Comparison of ENCODE assay signal across 28 cellular contexts in genomic region chr19:23901360-23901759, GRCh38. TPM values are rescaled to one million over a fixed set of nuclear protein-coding genes. Genes with fewer than 3 reads are reported as not detected.
"Had no signal": no experiment of that assay in that cellular context is flagged by ENCODE, and none has a peak within 500 bp of the region (broad histone marks: within the 10 kb centered on the region; RNA-seq: fewer than 3 reads in every experiment).

No MANE protein-coding gene starts in this region.

- H3K36me3 ChIP-seq: adrenal gland, ascending aorta, esophagus muscularis mucosa, gastrocnemius medialis had no signal

- H3K4me3 ChIP-seq: adrenal gland, ascending aorta, esophagus muscularis mucosa, gastrocnemius medialis had no signal

- H3K27ac ChIP-seq: adrenal gland, ascending aorta, esophagus muscularis mucosa, foreskin keratinocyte, gastrocnemius medialis had no signal

- H3K27me3 ChIP-seq: adrenal gland, ascending aorta, esophagus muscularis mucosa, foreskin keratinocyte, gastrocnemius medialis had no signal

- DNase-seq: activated CD4-positive, alpha-beta memory T cell treated with anti-CD3 and anti-CD28 coated beads for 36 hours; activated CD4-positive, alpha-beta T cell treated with anti-CD3 and anti-CD28 coated beads for 36 hours; activated CD4-positive, alpha-beta T cell treated with anti-CD3 and anti-CD28 coated beads, Interleukin-2, amount 10 ng/mL, durations not matched to agents 24 days and 14 days; activated CD4-positive, CD25-positive, alpha-beta regulatory T cell; activated CD4-positive, CD25-positive, alpha-beta regulatory T cell treated with anti-CD3 and anti-CD28 coated beads, Interleukin-2, amount 50 U/mL, for 72 hours; activated CD8-positive, alpha-beta memory T cell treated with anti-CD3 and anti-CD28 coated beads, Interleukin-2, amount 10 ng/mL, durations not matched to agents 7 days and 5 days; activated CD8-positive, alpha-beta memory T cell treated with anti-CD3 and anti-CD28 coated beads, Interleukin-2, amount 50 U/mL, for 4 hours; activated CD8-positive, alpha-beta T cell treated with anti-CD3 and anti-CD28 coated beads, Interleukin-2, amount 10 ng/mL, durations not matched to agents 7 days and 5 days; activated effector memory CD4-positive, alpha-beta T cell treated with anti-CD3 and anti-CD28 coated beads, Interleukin-2, amount 50 U/mL, for 16 hours; activated naive CD4-positive, alpha-beta T cell treated with anti-CD3 and anti-CD28 coated beads for 36 hours; activated naive CD8-positive, alpha-beta T cell treated with anti-CD3 and anti-CD28 coated beads for 36 hours; activated naive CD8-positive, alpha-beta T cell treated with anti-CD3 and anti-CD28 coated beads, Interleukin-2, amount 50 U/mL, for 24 hours; activated T-cell treated with anti-CD3 and anti-CD28 coated beads, Interleukin-2, amount 50 U/mL, for 1 hour; activated T-cell treated with anti-CD3 and anti-CD28 coated beads, Interleukin-2, amount 50 U/mL, for 48 hours; adrenal gland; amygdala; caudate nucleus; cortex of kidney; dermis blood vessel endothelial cell; effector CD4-positive, alpha-beta T cell; effector memory CD8-positive, alpha-beta T cell; foreskin keratinocyte; gastrocnemius medialis; glutamatergic neuron; T-helper 1 cell; T-helper 17 cell had no signal

- H3K9me3 ChIP-seq: adrenal gland, gastrocnemius medialis had no signal

- H3K4me1 ChIP-seq: adrenal gland, ascending aorta, esophagus muscularis mucosa, foreskin keratinocyte, gastrocnemius medialis had no signal

- ATAC-seq: activated CD4-positive, alpha-beta T cell treated with anti-CD3 and anti-CD28 coated beads for 36 hours; activated CD8-positive, alpha-beta memory T cell treated with anti-CD3 and anti-CD28 coated beads, Interleukin-2, amount 10 ng/mL, durations not matched to agents 7 days and 5 days; activated CD8-positive, alpha-beta T cell treated with anti-CD3 and anti-CD28 coated beads, Interleukin-2, amount 10 ng/mL, durations not matched to agents 7 days and 5 days; activated naive CD8-positive, alpha-beta T cell treated with anti-CD3 and anti-CD28 coated beads, Interleukin-2, amount 50 U/mL, for 24 hours; effector memory CD8-positive, alpha-beta T cell; foreskin keratinocyte; gastrocnemius medialis; T-helper 17 cell had no signal

RNA-seq across cellular contexts. Expression of gene ZNF726, which starts 13.3 kb away (rescaled TPM):
- total RNA-seq: ascending aorta had no signal
